In the genomic region with DNA sequence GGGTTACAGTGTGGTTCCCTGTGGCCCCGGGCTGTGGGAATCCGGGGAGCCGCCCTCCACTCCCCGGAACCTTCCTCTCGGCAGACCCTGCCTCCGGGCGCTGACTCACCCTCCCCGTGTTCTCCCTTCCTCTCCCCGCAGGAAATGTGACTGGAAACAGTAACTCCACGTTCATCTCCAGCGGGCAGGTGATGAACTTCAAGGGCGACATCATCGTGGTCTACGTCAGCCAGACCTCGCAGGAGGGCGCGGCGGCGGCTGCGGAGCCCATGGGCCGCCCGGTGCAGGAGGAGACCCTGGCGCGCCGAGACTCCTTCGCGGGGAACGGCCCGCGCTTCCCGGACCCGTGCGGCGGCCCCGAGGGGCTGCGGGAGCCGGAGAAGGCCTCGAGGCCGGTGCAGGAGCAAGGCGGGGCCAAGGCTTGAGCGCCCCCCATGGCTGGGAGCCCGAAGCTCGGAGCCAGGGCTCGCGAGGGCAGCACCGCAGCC, we compare ENCODE assay signal across 1 cellular context.
TF ChIP-seq lines count a peak whose summit lies in the region.

No MANE protein-coding gene starts in this region.

TF ChIP-seq in H1, 55 proteins besides CTCF, POLR2A, EP300 and RAD21:
- TF ChIP-seq GTF2F1 (IDR thresholded peaks at IDR 0.05; ENCODE audit: borderline replicate concordance, low read depth, low read length) (no peak), SP2 (IDR thresholded peaks at IDR 0.05; ENCODE audit: low read length) (no peak), BCL11A (IDR thresholded peaks at IDR 0.05; ENCODE audit: low read depth in 2 of 2, low read length in 2 of 2) (no peak), TEAD4 (IDR thresholded peaks at IDR 0.05; ENCODE audit: low read depth, low read length) (no peak), KDM5A (IDR thresholded peaks at IDR 0.05; ENCODE audit: low read length) (no peak), CEBPB (IDR thresholded peaks at IDR 0.05; ENCODE audit: low read depth, low read length) (no peak), TAF1 (IDR thresholded peaks at IDR 0.05; ENCODE audit: low read depth, low read length) (no peak), HDAC2 (IDR thresholded peaks at IDR 0.05; ENCODE audit: borderline replicate concordance in 1 of 2, low read depth in 2 of 2, low read length in 2 of 2) (no peak), SUZ12 (IDR thresholded peaks at IDR 0.05; ENCODE audit: low read length) (no peak), RNF2 (IDR thresholded peaks at IDR 0.05; ENCODE audit: borderline replicate concordance, low read depth, low read length, missing control alignments, poor library complexity, severe bottlenecking) (no peak), SP1 (IDR thresholded peaks at IDR 0.05; ENCODE audit: low read depth, low read length) (no peak), FOSL1 (IDR thresholded peaks at IDR 0.05; ENCODE audit: insufficient read depth, low read depth, low read length) (no peak), KDM1A (IDR thresholded peaks at IDR 0.05; ENCODE audit: borderline replicate concordance, low read length) (no peak), EZH2 (IDR thresholded peaks at IDR 0.05; ENCODE audit: low read depth, low read length, severe bottlenecking) (no peak), RBBP5 (IDR thresholded peaks at IDR 0.05; ENCODE audit: borderline replicate concordance, low read depth, low read length) (no peak), CHD1 (IDR thresholded peaks at IDR 0.05; ENCODE audit: low read depth, low read length) (no peak), KDM4A (IDR thresholded peaks at IDR 0.05; ENCODE audit: low read depth, low read length, severe bottlenecking) (no peak), TAF7 (optimal IDR thresholded peaks at IDR 0.05; ENCODE audit: borderline replicate concordance, low read depth, low read length) (no peak)
- TF ChIP-seq, protein P1, sequence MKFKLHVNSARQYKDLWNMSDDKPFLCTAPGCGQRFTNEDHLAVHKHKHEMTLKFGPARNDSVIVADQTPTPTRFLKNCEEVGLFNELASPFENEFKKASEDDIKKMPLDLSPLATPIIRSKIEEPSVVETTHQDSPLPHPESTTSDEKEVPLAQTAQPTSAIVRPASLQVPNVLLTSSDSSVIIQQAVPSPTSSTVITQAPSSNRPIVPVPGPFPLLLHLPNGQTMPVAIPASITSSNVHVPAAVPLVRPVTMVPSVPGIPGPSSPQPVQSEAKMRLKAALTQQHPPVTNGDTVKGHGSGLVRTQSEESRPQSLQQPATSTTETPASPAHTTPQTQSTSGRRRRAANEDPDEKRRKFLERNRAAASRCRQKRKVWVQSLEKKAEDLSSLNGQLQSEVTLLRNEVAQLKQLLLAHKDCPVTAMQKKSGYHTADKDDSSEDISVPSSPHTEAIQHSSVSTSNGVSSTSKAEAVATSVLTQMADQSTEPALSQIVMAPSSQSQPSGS (IDR thresholded peaks at IDR 0.05; ENCODE audit: low read length) = no peak
- TF ChIP-seq, protein P2, sequence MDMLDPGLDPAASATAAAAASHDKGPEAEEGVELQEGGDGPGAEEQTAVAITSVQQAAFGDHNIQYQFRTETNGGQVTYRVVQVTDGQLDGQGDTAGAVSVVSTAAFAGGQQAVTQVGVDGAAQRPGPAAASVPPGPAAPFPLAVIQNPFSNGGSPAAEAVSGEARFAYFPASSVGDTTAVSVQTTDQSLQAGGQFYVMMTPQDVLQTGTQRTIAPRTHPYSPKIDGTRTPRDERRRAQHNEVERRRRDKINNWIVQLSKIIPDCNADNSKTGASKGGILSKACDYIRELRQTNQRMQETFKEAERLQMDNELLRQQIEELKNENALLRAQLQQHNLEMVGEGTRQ (IDR thresholded peaks at IDR 0.05; ENCODE audit: low read length) = no peak
